Comparison of ENCODE assay signal across 8 cellular contexts in the genomic region with DNA sequence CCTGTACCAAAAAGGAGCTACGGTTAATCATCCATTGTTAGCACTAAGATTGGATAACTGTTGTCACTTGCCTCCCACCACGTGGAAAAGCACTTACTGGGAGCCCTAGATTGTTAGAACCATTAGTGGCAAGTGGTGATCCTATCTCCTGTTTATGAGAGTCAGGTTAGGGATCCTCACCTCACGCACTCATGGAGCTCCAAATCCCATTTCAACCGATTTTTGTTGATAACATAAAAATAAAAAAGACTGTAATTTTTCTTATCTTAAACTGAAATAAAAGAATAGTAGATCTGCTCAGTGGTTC. TPM values are rescaled to one million over a fixed set of nuclear protein-coding genes. Genes with fewer than 3 reads are reported as not detected.
DNase-seq lines count a peak whose midpoint lies in the region; ATAC-seq and TF ChIP-seq lines count a peak whose summit lies in the region.

No MANE protein-coding gene starts in this region.

- DNase-seq in HAP-1 (ENCODE audit: low spot score in 2 of 2) (no peak), SK-N-MC (ENCODE audit: low read depth, low spot score) (no peak), fibroblast of villous mesenchyme (ENCODE audit: low read depth) (no peak), dedifferentiated amniotic fluid mesenchymal stem cell (ENCODE audit: extremely low spot score) (no peak), lower leg skin (ENCODE audit: low spot score in 2 of 2) (no peak)
- DNase-seq in NK-92 treated with Interleukin-12 subunit alpha and Interleukin-12 subunit beta, amount 100 ng/mL, for 24 hours (lab: John Stamatoyannopoulos, UW): no peak

- H3K4me3 ChIP-seq in HAP-1 (peak overlapping the region; percentile 92), SK-N-MC (peak overlapping the region; percentile 100), fibroblast of villous mesenchyme (ENCODE audit: low read depth, low read length) (peak overlapping the region; percentile 73), skeletal muscle tissue (ENCODE audit: low read length in 3 of 3) (peak overlapping the region; percentile 83 to 99 (median 98)), lower leg skin (ENCODE audit: low read depth, poor library complexity, severe bottlenecking) (no peak overlapping the region)

- TF ChIP-seq CTCF in fibroblast of villous mesenchyme (IDR thresholded peaks at IDR 0.05; ENCODE audit: insufficient read depth, low read depth, low read length) (no peak), lower leg skin (IDR thresholded peaks at IDR 0.05) (no peak)

- no peak overlapping the region for H3K27ac ChIP-seq in SK-N-MC
- peak overlapping the region; percentile 100 for H3K27ac ChIP-seq in skeletal muscle tissue (ENCODE audit: low read depth, low read length)

- peaks cover 27% of the 10 kb centered on the region for H3K36me3 ChIP-seq in HAP-1 (replicated peaks)
- peaks cover 38% of the 10 kb centered on the region for H3K36me3 ChIP-seq in SK-N-MC (ENCODE audit: insufficient read depth, low read length)
- H3K36me3 ChIP-seq in skeletal muscle tissue (ENCODE audit: control insufficient read depth in 3 of 3, insufficient read depth in 3 of 3, low read length in 3 of 3): peaks cover 7 to 19% (median 11%) of the 10 kb centered on the region in 3 donors

- intact Hi-C loops in lower leg skin (cut with DNase I; ENCODE audit: low total_unique reads): no loop called here

- WGBS in lower leg skin, 2 donors: 13 to 20% methylated on average over 4 of the region's 4 CpGs

- ATAC-seq in GM19023 (IDR thresholded peaks at IDR 0.05; ENCODE audit: unreplicated experiment): no peak

- in situ Hi-C loops in HAP-1 (cut with MboI; ENCODE audit: low sequenced_read_pairs): no loop called here

- H3K9me3 ChIP-seq in HAP-1 (no peaks in the 10 kb centered on the region), SK-N-MC (ENCODE audit: low read depth, low read length) (no peaks in the 10 kb centered on the region), skeletal muscle tissue (ENCODE audit: control insufficient read depth in 3 of 3, low read length in 3 of 3) (no peaks in the 10 kb centered on the region)

- H3K9ac ChIP-seq in SK-N-MC (ENCODE audit: insufficient read length) (peak overlapping the region; percentile 99), skeletal muscle tissue (ENCODE audit: low read depth in 1 of 3, low read length in 3 of 3) (peak overlapping the region; percentile 95 to 100 (median 99))

- H3K4me1 ChIP-seq in HAP-1: peaks cover 22% of the 10 kb centered on the region
- H3K4me1 ChIP-seq in skeletal muscle tissue (ENCODE audit: control insufficient read depth in 3 of 3, insufficient read depth in 3 of 3, low read length in 3 of 3): peaks cover 19 to 31% (median 28%) of the 10 kb centered on the region in 3 donors

- TF ChIP-seq POLR2A in lower leg skin (IDR thresholded peaks at IDR 0.05): no peak

- H3K27me3 ChIP-seq in HAP-1 (ENCODE audit: low read depth) (no peaks in the 10 kb centered on the region), skeletal muscle tissue (ENCODE audit: control insufficient read depth in 3 of 3, insufficient read depth in 3 of 3, low read length in 3 of 3) (peaks cover 0 to under 1% (median 0%) of the 10 kb centered on the region in 3 donors)

RNA-seq across cellular contexts. Expression of a gene that starts 1.0 kb away (rescaled TPM):
- total RNA-seq in fibroblast of villous mesenchyme (24.5 and 44.0 TPM in 2 replicates), skeletal muscle tissue (22.4 TPM), lower leg skin (10 to 100 TPM; 45.3 to 96.7 (median 67.5) TPM)

RNA-seq across cellular contexts. Expression of a gene that starts 17.6 kb away (rescaled TPM):
- total RNA-seq in fibroblast of villous mesenchyme: 27.1 and 38.4 TPM in 2 replicates
- total RNA-seq in skeletal muscle tissue: 19.8 TPM
- 10 to 100 TPM; 21.8 to 23.7 (median 22.5) TPM for total RNA-seq in lower leg skin
